12 cellular contexts compared by ENCODE assay signal in genomic region chr1:205374205-205375078, GRCh38. TPM values are rescaled to one million over a fixed set of nuclear protein-coding genes. Genes with fewer than 3 reads are reported as not detected.
DNase-seq lines count a peak whose midpoint lies in the region; ATAC-seq, FAIRE-seq and TF ChIP-seq lines count a peak whose summit lies in the region.
"Had no signal": no experiment of that assay in that cellular context is flagged by ENCODE, and none has a peak within 500 bp of the region (broad histone marks: within the 10 kb centered on the region; RNA-seq: fewer than 3 reads in every experiment).

No MANE protein-coding gene starts in this region.

- DNase-seq in A549 (ENCODE audit: low read depth in 1 of 2, low spot score in 1 of 2) (peak; percentile 48 to 79), HS-27A (ENCODE audit: low read depth) (peak; percentile 62), amniotic epithelial cell (ENCODE audit: low read depth) (peak; percentile 85), iris pigment epithelial cell (ENCODE audit: low read depth) (peak; percentile 86), BE2C (no peak)
- DNase-seq: activated CD8-positive, alpha-beta T cell treated with anti-CD3 and anti-CD28 coated beads for 36 hours; CD4-positive, alpha-beta T cell; retina; Right ventricle myocardium superior had no signal

- H3K9me3 ChIP-seq in A549 (no peaks in the 10 kb centered on the region), BE2C (no peaks in the 10 kb centered on the region)

- H3K4me1 ChIP-seq in A549: peaks cover 44% of the 10 kb centered on the region
- H3K4me1 ChIP-seq in BE2C: no peaks in the 10 kb centered on the region

- H3K4me2 ChIP-seq in A549: peak overlapping the region; percentile 82

- POLR2A ChIA-PET in A549 (lab: Yijun Ruan, JAX): no interaction called here

- H3K27ac ChIP-seq in A549: peak overlapping the region; percentile 57 to 81

- H3K27me3 ChIP-seq in BE2C: no peaks in the 10 kb centered on the region

- TF ChIP-seq CTCF in A549 (IDR thresholded peaks at IDR 0.05): no peak
- no peak for TF ChIP-seq CTCF in BE2C (IDR thresholded peaks at IDR 0.05; ENCODE audit: low read depth, low read length)

- 13% methylated on average over 10 of the region's 10 CpGs for WGBS in A549 (ENCODE audit: missing lambda C conversion rate)

- H3K36me3 ChIP-seq in BE2C: no peaks in the 10 kb centered on the region

- CTCF ChIA-PET in A549 (lab: Yijun Ruan, JAX): interaction anchor here (0.6 to 7.2 kb wide), 14 partner anchors 8 to 721 kb away, joined by 3 to 49 read pairs (median 4); no protein-coding TSS in a partner anchor

- no peak for TF ChIP-seq EP300 in A549 (IDR thresholded peaks at IDR 0.05)

- no peak for TF ChIP-seq RAD21 in A549 (conservative IDR thresholded peaks at IDR 0.05 in 1 of 2, IDR thresholded peaks at IDR 0.05 in 1 of 2)

- TF ChIP-seq POLR2A in A549 (IDR thresholded peaks at IDR 0.05; ENCODE audit: low read length): no peak

- H3K4me3 ChIP-seq in A549: peak overlapping the region; percentile 4; the same call in 1 of the 3 replicates
- no peak overlapping the region for H3K4me3 ChIP-seq in BE2C (ENCODE audit: low read depth, low read length)

- peak; percentile 7 for FAIRE-seq in A549 (lab: Jason Lieb, UNC)

- ATAC-seq in A549 (peak; percentile 81 to 89), GM21576 (IDR thresholded peaks at IDR 0.05; ENCODE audit: unreplicated experiment) (no peak), HG02973 (IDR thresholded peaks at IDR 0.05; ENCODE audit: unreplicated experiment) (no peak), GM21825 (IDR thresholded peaks at IDR 0.05; ENCODE audit: unreplicated experiment) (no peak)
- ATAC-seq: activated CD8-positive, alpha-beta T cell treated with anti-CD3 and anti-CD28 coated beads for 36 hours had no signal

TF ChIP-seq in A549, 52 proteins besides CTCF, POLR2A, EP300 and RAD21:
- TF ChIP-seq JUNB (IDR thresholded peaks at IDR 0.05): peak; percentile 73; the same call in 1 of the 2 replicates
- TF ChIP-seq FOSL2 (IDR thresholded peaks at IDR 0.05): peak; percentile 74
- TF ChIP-seq FOSL2 (CRISPR knock-in tag; IDR thresholded peaks at IDR 0.05): peak; percentile 75
- no peak for TF ChIP-seq ZNF302 (CRISPR knock-in tag; IDR thresholded peaks at IDR 0.05)

RNA-seq across cellular contexts. Expression of gene KLHDC8A, which starts 17.7 kb away (rescaled TPM):
- polyA plus RNA-seq in A549 (2011; rRNA removed) (0.37 and 0.40 TPM in 2 replicates), A549 (2017; fragmentation: RNase III; extraction: RNeasy Plus Mini Kit Qiagen cat#74134 plus additional on column Dnase treatment) (0.32 to 0.51 TPM (median 0.34 TPM) in 3 replicates)
- 0.33 and 0.67 TPM in 2 replicates for polyA plus RNA-seq in A549 (2012; cell fraction: cytosol; rRNA removed)
- 0.26 and 0.55 TPM in 2 replicates for polyA plus RNA-seq in A549 (2012; cell fraction: nucleus; rRNA removed)
- 1.8 and 1.9 TPM in 2 replicates for polyA minus RNA-seq in A549 (2011; rRNA and poly(A)+ RNA removed)
- 3.2 TPM for polyA plus RNA-seq in BE2C (2012; ENCODE audit: insufficient read depth, insufficient read length, low read depth)

RNA-seq across cellular contexts. Expression of gene LEMD1, which starts 47.4 kb away (rescaled TPM):
- 0.14 and 0.36 TPM in 2 replicates for polyA plus RNA-seq in A549 (2011; rRNA removed)
- polyA plus RNA-seq in A549 (2012; cell fraction: cytosol; rRNA removed): not detected in 2 replicates
- not detected in 2 replicates for polyA plus RNA-seq in A549 (2012; cell fraction: nucleus; rRNA removed)
- 0.18 to 0.26 TPM in 2 of 3 replicates, not detected in the other for polyA plus RNA-seq in A549 (2017; fragmentation: RNase III; extraction: RNeasy Plus Mini Kit Qiagen cat#74134 plus additional on column Dnase treatment)
- polyA minus RNA-seq in A549 (2011; rRNA and poly(A)+ RNA removed): not detected in 2 replicates
- not detected for polyA plus RNA-seq in BE2C (2012; ENCODE audit: insufficient read depth, insufficient read length, low read depth)

RNA-seq across cellular contexts. Expression of gene NUAK2, which starts 52.9 kb away (rescaled TPM):
- 22.6 and 29.7 TPM in 2 replicates for polyA plus RNA-seq in A549 (2011; rRNA removed)
- polyA plus RNA-seq in A549 (2012; cell fraction: cytosol; rRNA removed): 31.1 and 44.6 TPM in 2 replicates
- 58.5 and 70.7 TPM in 2 replicates for polyA plus RNA-seq in A549 (2012; cell fraction: nucleus; rRNA removed)
- 37.8 to 40.9 TPM (median 38.8 TPM) in 3 replicates for polyA plus RNA-seq in A549 (2017; fragmentation: RNase III; extraction: RNeasy Plus Mini Kit Qiagen cat#74134 plus additional on column Dnase treatment)
- 34.3 and 54.4 TPM in 2 replicates for polyA minus RNA-seq in A549 (2011; rRNA and poly(A)+ RNA removed)
- 0.66 TPM for polyA plus RNA-seq in BE2C (2012; ENCODE audit: insufficient read depth, insufficient read length, low read depth)

Comparison
In these comparisons a context has a peak if more than half of its experiments do, and no peak if none do; other contexts are left out.
1. ATAC-seq: peak in A549 (2 of 2); none in GM21576 (single experiment), HG02973 (single experiment) and GM21825 (single experiment).